ENCODE assay signal across 1 cellular context in the genomic region with DNA sequence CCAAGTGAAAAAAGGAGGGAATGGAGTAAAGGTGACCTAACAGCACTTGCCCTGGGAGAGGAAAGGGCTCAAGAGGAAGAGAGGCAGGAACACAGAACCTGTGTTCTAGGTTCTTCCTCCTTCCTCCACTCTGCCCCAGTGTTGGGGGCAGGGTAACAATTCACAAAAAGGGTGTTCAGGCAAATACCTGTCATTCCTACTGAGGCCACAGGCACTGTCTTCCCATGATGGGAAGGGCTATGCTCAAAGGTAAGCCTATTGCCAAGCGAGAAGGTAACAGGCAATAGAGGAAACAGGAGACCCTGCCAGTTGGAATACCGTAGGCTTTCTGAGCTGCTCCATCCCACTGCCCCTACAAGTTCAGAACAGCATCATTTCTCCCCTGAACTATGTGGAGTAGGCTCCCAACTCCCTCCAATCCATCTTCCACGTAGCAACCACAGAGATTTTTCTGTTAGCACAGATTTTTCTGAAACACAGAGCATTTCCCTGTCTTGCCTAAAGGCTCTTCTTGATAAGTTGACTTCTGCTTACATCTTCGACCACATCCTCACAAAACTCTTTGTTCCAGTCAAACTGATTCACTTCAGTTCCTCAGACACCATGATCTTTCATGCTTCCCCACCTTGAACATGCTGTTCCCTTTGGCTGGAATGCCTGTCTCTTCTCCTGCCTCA.
TF ChIP-seq lines count a peak whose summit lies in the region.

No MANE protein-coding gene starts in this region.

TF ChIP-seq in IMR-90, 13 proteins besides CTCF, POLR2A, EP300 and RAD21:
- TF ChIP-seq RFX5 (IDR thresholded peaks at IDR 0.05; ENCODE audit: low read depth, low read length) (no peak), CHD1 (IDR thresholded peaks at IDR 0.05; ENCODE audit: low read depth, low read length) (no peak), NFE2L2 (IDR thresholded peaks at IDR 0.05; ENCODE audit: low read depth, low read length) (no peak), MAZ (IDR thresholded peaks at IDR 0.05; ENCODE audit: borderline replicate concordance, low read depth, low read length) (no peak), SMC3 (IDR thresholded peaks at IDR 0.05; ENCODE audit: low read depth, low read length) (no peak), FOS (IDR thresholded peaks at IDR 0.05; ENCODE audit: low read depth, low read length) (no peak), MAFK (IDR thresholded peaks at IDR 0.05; ENCODE audit: low read depth, low read length) (no peak), CEBPB (IDR thresholded peaks at IDR 0.05; ENCODE audit: low read depth, low read length) (no peak), MXI1 (IDR thresholded peaks at IDR 0.05; ENCODE audit: borderline replicate concordance, low read depth, low read length) (no peak)
- TF ChIP-seq, protein P1, sequence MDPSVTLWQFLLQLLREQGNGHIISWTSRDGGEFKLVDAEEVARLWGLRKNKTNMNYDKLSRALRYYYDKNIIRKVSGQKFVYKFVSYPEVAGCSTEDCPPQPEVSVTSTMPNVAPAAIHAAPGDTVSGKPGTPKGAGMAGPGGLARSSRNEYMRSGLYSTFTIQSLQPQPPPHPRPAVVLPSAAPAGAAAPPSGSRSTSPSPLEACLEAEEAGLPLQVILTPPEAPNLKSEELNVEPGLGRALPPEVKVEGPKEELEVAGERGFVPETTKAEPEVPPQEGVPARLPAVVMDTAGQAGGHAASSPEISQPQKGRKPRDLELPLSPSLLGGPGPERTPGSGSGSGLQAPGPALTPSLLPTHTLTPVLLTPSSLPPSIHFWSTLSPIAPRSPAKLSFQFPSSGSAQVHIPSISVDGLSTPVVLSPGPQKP (IDR thresholded peaks at IDR 0.05; ENCODE audit: borderline replicate concordance, low read depth, low read length): no peak
- TF ChIP-seq, protein P2, sequence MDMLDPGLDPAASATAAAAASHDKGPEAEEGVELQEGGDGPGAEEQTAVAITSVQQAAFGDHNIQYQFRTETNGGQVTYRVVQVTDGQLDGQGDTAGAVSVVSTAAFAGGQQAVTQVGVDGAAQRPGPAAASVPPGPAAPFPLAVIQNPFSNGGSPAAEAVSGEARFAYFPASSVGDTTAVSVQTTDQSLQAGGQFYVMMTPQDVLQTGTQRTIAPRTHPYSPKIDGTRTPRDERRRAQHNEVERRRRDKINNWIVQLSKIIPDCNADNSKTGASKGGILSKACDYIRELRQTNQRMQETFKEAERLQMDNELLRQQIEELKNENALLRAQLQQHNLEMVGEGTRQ (IDR thresholded peaks at IDR 0.05; ENCODE audit: low read depth, low read length): no peak
TF ChIP-seq in IMR-90: peak in this region for 0.
